Comparison of ENCODE assay signal across 8 cellular contexts in genomic region chr15:25862469-25863066, GRCh38. TPM values are rescaled to one million over a fixed set of nuclear protein-coding genes. Genes with fewer than 3 reads are reported as not detected.
A peak's percentile ranks its signal among the peaks of the same experiment; 100 is the strongest.
DNase-seq lines count a peak whose midpoint lies in the region; ATAC-seq and TF ChIP-seq lines count a peak whose summit lies in the region.

No MANE protein-coding gene starts in this region.

- DNase-seq in HAP-1 (ENCODE audit: low spot score in 2 of 2) (peak; percentile 15 to 35), foreskin fibroblast (peak in 1 of 2 donors; percentile 57), HT-29 (ENCODE audit: low spot score) (no peak), SK-N-SH (no peak), LoVo (ENCODE audit: low spot score) (no peak)
- peak; percentile 77 for DNase-seq in activated T-cell treated with anti-CD3 and anti-CD28 coated beads, Interleukin-2, amount 50 U/mL, for 24 hours

- TF ChIP-seq CTCF in foreskin fibroblast (IDR thresholded peaks at IDR 0.05; ENCODE audit: low read depth, low read length): no peak
- TF ChIP-seq CTCF in parathyroid adenoma (IDR thresholded peaks at IDR 0.05): no peak
- TF ChIP-seq CTCF in SK-N-SH (IDR thresholded peaks at IDR 0.05): no peak

- no peaks in the 10 kb centered on the region for H3K27me3 ChIP-seq in HAP-1 (ENCODE audit: low read depth)
- no peaks in the 10 kb centered on the region for H3K27me3 ChIP-seq in parathyroid adenoma (ENCODE audit: control insufficient read depth, insufficient read depth, low read length)
- H3K27me3 ChIP-seq in SK-N-SH (ENCODE audit: insufficient read depth): no peaks in the 10 kb centered on the region

- ATAC-seq in GM21576 (IDR thresholded peaks at IDR 0.05; ENCODE audit: unreplicated experiment): no peak

- peak overlapping the region; percentile 90 for H3K4me3 Mint-ChIP-seq in activated T-cell treated with anti-CD3 and anti-CD28 coated beads, Interleukin-2, amount 50 U/mL, for 24 hours

- H3K9me3 ChIP-seq in HAP-1 (no peaks in the 10 kb centered on the region), parathyroid adenoma (ENCODE audit: control insufficient read depth, low read length) (no peaks in the 10 kb centered on the region), SK-N-SH (no peaks in the 10 kb centered on the region)

- peaks cover 54% of the 10 kb centered on the region for H3K4me1 Mint-ChIP-seq in activated T-cell treated with anti-CD3 and anti-CD28 coated beads, Interleukin-2, amount 50 U/mL, for 24 hours (ENCODE audit: low read depth)

- H3K79me2 ChIP-seq in parathyroid adenoma: peaks cover 10% of the 10 kb centered on the region
- no peaks in the 10 kb centered on the region for H3K79me2 ChIP-seq in SK-N-SH (ENCODE audit: insufficient read depth)

- no peaks in the 10 kb centered on the region for H3K9me3 Mint-ChIP-seq in activated T-cell treated with anti-CD3 and anti-CD28 coated beads, Interleukin-2, amount 50 U/mL, for 24 hours

- H3K27ac Mint-ChIP-seq in activated T-cell treated with anti-CD3 and anti-CD28 coated beads, Interleukin-2, amount 50 U/mL, for 24 hours: peak overlapping the region; percentile 96

- H2AFZ ChIP-seq in parathyroid adenoma (peak overlapping the region; percentile 76), SK-N-SH (ENCODE audit: low read depth) (no peak overlapping the region)

- H3K4me3 ChIP-seq in HAP-1: peak overlapping the region; percentile 68
- H3K4me3 ChIP-seq in foreskin fibroblast (ENCODE audit: low read depth in 1 of 2, low read length in 2 of 2): peak overlapping the region; percentile 73 to 78
- H3K4me3 ChIP-seq in parathyroid adenoma (ENCODE audit: low read depth, low read length): peak overlapping the region; percentile 67
- peak overlapping the region in 1 of 2 experiments; percentile 7; a peak in 1 of 4 replicates for H3K4me3 ChIP-seq in SK-N-SH (ENCODE audit: low read depth in 2 of 2, low read length in 1 of 2)

- POLR2A ChIA-PET in SK-N-SH (lab: Yijun Ruan, JAX): no interaction called here

- peak overlapping the region; percentile 37 for H3K9ac ChIP-seq in parathyroid adenoma
- H3K9ac ChIP-seq in SK-N-SH: no peak overlapping the region

- H4K20me1 ChIP-seq in SK-N-SH (ENCODE audit: insufficient read depth): no peaks in the 10 kb centered on the region

- no peaks in the 10 kb centered on the region for H3K9me2 ChIP-seq in SK-N-SH

- peak overlapping the region; percentile 90 for H3K4me2 ChIP-seq in parathyroid adenoma (ENCODE audit: low read length)
- H3K4me2 ChIP-seq in SK-N-SH: no peak overlapping the region; the same call in 1 of the 2 replicates

- in situ Hi-C loops in HAP-1 (cut with MboI; ENCODE audit: low sequenced_read_pairs): no loop called here

- CTCF ChIA-PET in SK-N-SH (lab: Yijun Ruan, JAX): no interaction called here

- peaks cover 46% of the 10 kb centered on the region for H3K36me3 Mint-ChIP-seq in activated T-cell treated with anti-CD3 and anti-CD28 coated beads, Interleukin-2, amount 50 U/mL, for 24 hours (ENCODE audit: low read depth)

- H3K27me3 Mint-ChIP-seq in activated T-cell treated with anti-CD3 and anti-CD28 coated beads, Interleukin-2, amount 50 U/mL, for 24 hours: no peaks in the 10 kb centered on the region

- H3K4me1 ChIP-seq in HAP-1 (peaks cover 23% of the 10 kb centered on the region), parathyroid adenoma (no peaks in the 10 kb centered on the region), SK-N-SH (ENCODE audit: control insufficient read depth in 1 of 2, insufficient read depth in 2 of 2, low read depth in 1 of 2, low read length in 1 of 2) (no peaks in the 10 kb centered on the region; a peak in 1 of 4 replicates)

- TF ChIP-seq EP300 in SK-N-SH (IDR thresholded peaks at IDR 0.05; ENCODE audit: borderline replicate concordance in 1 of 2, low read depth in 1 of 2, low read length in 1 of 2): no peak

- H3K36me3 ChIP-seq in HAP-1 (replicated peaks) (peaks cover 14% of the 10 kb centered on the region; the same call in 1 of the 2 replicates), parathyroid adenoma (ENCODE audit: control insufficient read depth, insufficient read depth, low read length) (no peaks in the 10 kb centered on the region), SK-N-SH (replicated peaks in 1 of 2; ENCODE audit: control insufficient read depth in 1 of 2, insufficient read depth in 2 of 2, low read length in 1 of 2) (no peaks in the 10 kb centered on the region)

- WGBS in SK-N-SH (ENCODE audit: low lambda C conversion rate): 6% methylated on average over 16 of the region's 62 CpGs

- TF ChIP-seq RAD21 in SK-N-SH (IDR thresholded peaks at IDR 0.05; ENCODE audit: low read length): no peak

- H3K27ac ChIP-seq in parathyroid adenoma (peak overlapping the region; percentile 76), SK-N-SH (ENCODE audit: low read depth in 2 of 2, low read length in 1 of 2) (no peak overlapping the region)

- H3F3A ChIP-seq in SK-N-SH (replicated peaks; ENCODE audit: insufficient read depth): no peaks in the 10 kb centered on the region

TF ChIP-seq in SK-N-SH, 30 proteins besides CTCF, POLR2A, EP300 and RAD21:
- TF ChIP-seq ZBTB33 (IDR thresholded peaks at IDR 0.05; ENCODE audit: borderline replicate concordance, low read depth) (no peak), MAX (IDR thresholded peaks at IDR 0.05; ENCODE audit: low read depth) (no peak), MXI1 (IDR thresholded peaks at IDR 0.05; ENCODE audit: low read depth, low read length) (no peak), NRF1 (IDR thresholded peaks at IDR 0.05; ENCODE audit: low read depth, low read length) (no peak), RCOR1 (IDR thresholded peaks at IDR 0.05; ENCODE audit: low read length) (no peak), EZH2phosphoT487 (IDR thresholded peaks at IDR 0.05; ENCODE audit: borderline replicate concordance, low read depth) (no peak), REST (IDR thresholded peaks at IDR 0.05; ENCODE audit: low read depth, low read length) (no peak), GABPA (IDR thresholded peaks at IDR 0.05; ENCODE audit: low read depth) (no peak)

RNA-seq across cellular contexts. Expression of gene ATP10A, which starts 0.6 kb away (rescaled TPM):
- total RNA-seq in HT-29 (2014; rRNA removed; shearing (Covaris generic)): not detected in 2 replicates
- not detected in 2 replicates for polyA plus RNA-seq in SK-N-SH (2012; rRNA removed)
- polyA plus RNA-seq in SK-N-SH (2012; cell fraction: cytosol; rRNA removed): 0.01 TPM in 1 of 2 replicates, not detected in the other
- polyA plus RNA-seq in SK-N-SH (2012; cell fraction: nucleus; rRNA removed): 0.01 TPM in 1 of 2 replicates, not detected in the other

Comparison
In these comparisons a context has a peak if more than half of its experiments do, and no peak if none do; other contexts are left out.
1. DNase-seq: peak in HAP-1 (2 of 2) and activated T-cell treated with anti-CD3 and anti-CD28 coated beads, Interleukin-2, amount 50 U/mL, for 24 hours (single experiment); none in HT-29 (single experiment), SK-N-SH (single experiment) and LoVo (single experiment).